Comparison of ENCODE assay signal across 17 cellular contexts in the genomic region with DNA sequence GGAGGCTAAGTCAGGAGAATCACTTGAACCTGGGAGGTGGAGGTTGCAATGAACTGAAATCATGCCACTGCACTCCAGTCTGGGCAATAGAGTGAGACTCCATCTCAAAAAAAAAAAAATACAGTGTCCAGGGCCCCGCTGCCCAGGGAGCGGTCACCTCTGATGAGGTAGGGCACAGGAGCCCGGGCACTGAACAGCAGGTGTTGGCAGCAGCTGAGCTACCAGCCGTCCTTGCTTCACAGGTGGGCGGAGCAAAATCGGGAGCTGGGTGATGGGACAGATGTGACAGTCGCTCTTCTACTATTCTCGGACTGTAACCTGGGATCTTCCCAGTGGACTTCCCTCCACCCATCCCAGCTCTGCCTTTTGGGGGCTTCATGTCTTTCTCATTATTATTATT. TPM values are rescaled to one million over a fixed set of nuclear protein-coding genes. Genes with fewer than 3 reads are reported as not detected.
DNase-seq lines count a peak whose midpoint lies in the region; ATAC-seq and TF ChIP-seq lines count a peak whose summit lies in the region.
"Had no signal": no experiment of that assay in that cellular context is flagged by ENCODE, and none has a peak within 500 bp of the region (broad histone marks: within the 10 kb centered on the region; RNA-seq: fewer than 3 reads in every experiment).

No MANE protein-coding gene starts in this region.

- H3K27ac ChIP-seq in HEK293 (ENCODE audit: extremely low read depth, low read depth, low read length) (no peak overlapping the region), stomach (peak overlapping the region in 4 of 5 donors; percentile 2 to 86 (median 77))
- H3K27ac ChIP-seq: SK-N-MC had no signal

- POLR2A ChIA-PET in HEK293 (lab: Yijun Ruan, JAX) = no interaction called here

- ATAC-seq in Right ventricle myocardium superior (ENCODE audit: poor library complexity) (peak; percentile 14), left lobe of liver (peak; percentile 78)
- ATAC-seq: GM12878 had no signal

- no peaks in the 10 kb centered on the region for H3K27me3 ChIP-seq in stomach
- H3K27me3 ChIP-seq: BE2C had no signal

- no peak for TF ChIP-seq EP300 in stomach (IDR thresholded peaks at IDR 0.05)

- TF ChIP-seq CTCF in HEK293 (tag by site-specific recombination; IDR thresholded peaks at IDR 0.05) (no peak), stomach (IDR thresholded peaks at IDR 0.05) (no peak)

- H3K4me1 ChIP-seq in HEK293 (ENCODE audit: control insufficient read depth, insufficient read depth, low read length) (no peaks in the 10 kb centered on the region), stomach (peaks cover 26 to 50% (median 40%) of the 10 kb centered on the region in 4 donors)

- H3K4me3 ChIP-seq in HEK293 (ENCODE audit: low read depth, low read length) (no peak overlapping the region), stomach (no peak overlapping the region)
- H3K4me3 ChIP-seq: GM12878, SK-N-MC had no signal

- H3K36me3 ChIP-seq in HEK293 (ENCODE audit: control insufficient read depth in 2 of 2, insufficient read depth in 1 of 2, low read length in 2 of 2) = peaks cover 0 to 13% of the 10 kb centered on the region in 2 experiments; a peak in 2 of 3 replicates
- H3K36me3 ChIP-seq in stomach = peaks cover 0 to 8% (median under 1%) of the 10 kb centered on the region in 4 donors

- DNase-seq in Right ventricle myocardium superior (peak; percentile 50), cardiac septum (ENCODE audit: low spot score) (no peak), left lobe of liver (ENCODE audit: low spot score) (peak; percentile 89), stomach (peak; percentile 41), GM19238 (ENCODE audit: insufficient read length, low spot score) (no peak)
- DNase-seq in stimulated activated CD4-positive, alpha-beta T cell treated with anti-CD3 and anti-CD28 coated beads, Interleukin-12 subunit alpha, Interleukin-12 subunit beta, amount 100 ng/mL, for 4 hours = no peak
- DNase-seq: BE2C; CD4-positive, alpha-beta T cell; EL; HCEC 1CT; Karpas-422; NCI-H1048; NCI-H2227 treated with DMSO at 0.1 percent for 48 hours had no signal

- intact Hi-C loops in Right ventricle myocardium superior (cut with DNase I) (no loop called here), cardiac septum (cut with DNase I) (no loop called here), stomach (cut with DNase I; ENCODE audit: low total_unique reads) (no loop called here)

- TF ChIP-seq POLR2A in stomach (IDR thresholded peaks at IDR 0.05) = no peak

- no peaks in the 10 kb centered on the region for H3K9me3 ChIP-seq in HEK293 (ENCODE audit: control insufficient read depth, insufficient read depth, low read depth, low read length)
- H3K9me3 ChIP-seq in stomach = no peaks in the 10 kb centered on the region
- H3K9me3 ChIP-seq: BE2C had no signal

- CTCF ChIA-PET in HEK293 (lab: Yijun Ruan, JAX) = interaction anchor here (0.7 kb wide), 1 partner anchor 117 kb away, joined by 3 read pairs; no protein-coding TSS in a partner anchor

- WGBS in stomach, 5 donors = 76 to 94% (median 77%) methylated on average over 8 of the region's 8 CpGs

TF ChIP-seq in HEK293, 187 proteins besides CTCF, POLR2A, EP300 and RAD21:
- TF ChIP-seq, protein P1, sequence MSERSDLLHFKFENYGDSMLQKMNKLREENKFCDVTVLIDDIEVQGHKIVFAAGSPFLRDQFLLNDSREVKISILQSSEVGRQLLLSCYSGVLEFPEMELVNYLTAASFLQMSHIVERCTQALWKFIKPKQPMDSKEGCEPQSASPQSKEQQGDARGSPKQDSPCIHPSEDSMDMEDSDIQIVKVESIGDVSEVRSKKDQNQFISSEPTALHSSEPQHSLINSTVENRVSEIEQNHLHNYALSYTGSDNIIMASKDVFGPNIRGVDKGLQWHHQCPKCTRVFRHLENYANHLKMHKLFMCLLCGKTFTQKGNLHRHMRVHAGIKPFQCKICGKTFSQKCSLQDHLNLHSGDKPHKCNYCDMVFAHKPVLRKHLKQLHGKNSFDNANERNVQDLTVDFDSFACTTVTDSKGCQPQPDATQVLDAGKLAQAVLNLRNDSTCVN (tag by site-specific recombination; optimal IDR thresholded peaks at IDR 0.05) = no peak
- TF ChIP-seq ZNF623 (tag by site-specific recombination; IDR thresholded peaks at IDR 0.05) (no peak), ZNF280C (tag by site-specific recombination; IDR thresholded peaks at IDR 0.05) (no peak), ZBTB20 (tag by site-specific recombination; IDR thresholded peaks at IDR 0.05) (0 out of 2 replicates have a peak, but pooled peaks have one; percentile 22)

RNA-seq across cellular contexts. Expression of gene GTF2IRD1, which starts 49.4 kb away (rescaled TPM):
- 21.7 TPM for total RNA-seq in Right ventricle myocardium superior
- 13.2 TPM for total RNA-seq in cardiac septum
- 10.3 TPM for total RNA-seq in left lobe of liver
- 10 to 100 TPM in 4 of 5 donors, 1 to 10 TPM in 1; 9.3 to 40.8 (median 19.6) TPM for total RNA-seq in stomach
- 10 to 100 TPM in 1 of 3 donors, 1 to 10 TPM in 2; 8.0 to 41.1 (median 8.4) TPM for polyA plus RNA-seq in stomach
- polyA plus RNA-seq: IgD-negative memory B cell had no signal

Comparison
In these comparisons a context has a peak if more than half of its experiments do, and no peak if none do; other contexts are left out.
1. DNase-seq: peak in Right ventricle myocardium superior (single experiment), left lobe of liver (single experiment) and stomach (single experiment); none in cardiac septum (single experiment), stimulated activated CD4-positive, alpha-beta T cell treated with anti-CD3 and anti-CD28 coated beads, Interleukin-12 subunit alpha, Interleukin-12 subunit beta, amount 100 ng/mL, for 4 hours (single experiment) and GM19238 (single experiment).